ENCODE assay signal across 1 cellular context in the genomic region with DNA sequence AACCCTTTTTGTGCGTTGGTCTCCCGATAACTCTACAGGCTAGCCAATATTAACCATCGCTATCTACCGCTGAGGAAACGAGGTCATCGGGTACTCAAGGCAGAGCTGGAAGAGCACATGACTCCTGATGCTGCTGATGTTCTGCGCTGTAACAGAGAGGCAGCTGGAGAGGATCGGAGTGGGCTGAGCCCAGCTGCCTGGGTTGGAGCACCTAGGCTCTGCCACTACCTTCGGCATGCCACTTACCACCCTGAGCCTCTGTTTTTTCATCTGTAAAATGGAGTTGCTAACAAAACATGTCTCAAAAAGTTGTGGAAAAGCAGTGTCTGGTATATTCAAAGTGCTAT.
TF ChIP-seq lines count a peak whose summit lies in the region.

No MANE protein-coding gene starts in this region.

TF ChIP-seq in liver, 16 proteins besides CTCF, POLR2A, EP300 and RAD21 (continued from another document):
- TF ChIP-seq, protein P1, sequence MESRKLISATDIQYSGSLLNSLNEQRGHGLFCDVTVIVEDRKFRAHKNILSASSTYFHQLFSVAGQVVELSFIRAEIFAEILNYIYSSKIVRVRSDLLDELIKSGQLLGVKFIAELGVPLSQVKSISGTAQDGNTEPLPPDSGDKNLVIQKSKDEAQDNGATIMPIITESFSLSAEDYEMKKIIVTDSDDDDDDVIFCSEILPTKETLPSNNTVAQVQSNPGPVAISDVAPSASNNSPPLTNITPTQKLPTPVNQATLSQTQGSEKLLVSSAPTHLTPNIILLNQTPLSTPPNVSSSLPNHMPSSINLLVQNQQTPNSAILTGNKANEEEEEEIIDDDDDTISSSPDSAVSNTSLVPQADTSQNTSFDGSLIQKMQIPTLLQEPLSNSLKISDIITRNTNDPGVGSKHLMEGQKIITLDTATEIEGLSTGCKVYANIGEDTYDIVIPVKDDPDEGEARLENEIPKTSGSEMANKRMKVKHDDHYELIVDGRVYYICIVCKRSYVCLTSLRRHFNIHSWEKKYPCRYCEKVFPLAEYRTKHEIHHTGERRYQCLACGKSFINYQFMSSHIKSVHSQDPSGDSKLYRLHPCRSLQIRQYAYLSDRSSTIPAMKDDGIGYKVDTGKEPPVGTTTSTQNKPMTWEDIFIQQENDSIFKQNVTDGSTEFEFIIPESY (IDR thresholded peaks at IDR 0.05): no peak
- TF ChIP-seq JUND (IDR thresholded peaks at IDR 0.05): no peak
- TF ChIP-seq TAF1 (conservative IDR thresholded peaks at IDR 0.05): no peak
TF ChIP-seq in liver: peak in this region for 0.
